ENCODE assay signal across 8 cellular contexts in genomic region chr1:93304716-93305138, GRCh38. TPM values are rescaled to one million over a fixed set of nuclear protein-coding genes. Genes with fewer than 3 reads are reported as not detected.
DNase-seq lines count a peak whose midpoint lies in the region; ATAC-seq and TF ChIP-seq lines count a peak whose summit lies in the region.
"Had no signal": no experiment of that assay in that cellular context is flagged by ENCODE, and none has a peak within 500 bp of the region (broad histone marks: within the 10 kb centered on the region; RNA-seq: fewer than 3 reads in every experiment).

No MANE protein-coding gene starts in this region.

- no peaks in the 10 kb centered on the region for H3K4me1 Mint-ChIP-seq in activated CD4-positive, alpha-beta T cell treated with anti-CD3 and anti-CD28 coated beads, Interleukin-2, amount 10 ng/mL, durations not matched to agents 7 days and 5 days
- H3K4me1 Mint-ChIP-seq in neural crest cell: no peaks in the 10 kb centered on the region

- no peak overlapping the region for H3K27ac ChIP-seq in esophagus squamous epithelium
- H3K27ac ChIP-seq in uterus: no peak overlapping the region

- DNase-seq in ELF-1 (ENCODE audit: low read depth, low spot score) (peak; percentile 23), NCI-H446 (lab: John Stamatoyannopoulos, UW) (peak; percentile 64 to 76), esophagus squamous epithelium (lab: John Stamatoyannopoulos, UW) (no peak), neural crest cell (ENCODE audit: low read depth, low spot score) (peak; percentile 31), uterus (peak in 1 of 2 donors; percentile 52)
- DNase-seq in activated CD4-positive, alpha-beta T cell treated with anti-CD3 and anti-CD28 coated beads, Interleukin-2, amount 10 ng/mL, durations not matched to agents 7 days and 5 days: peak; percentile 66

- 19 to 31% methylated on average over 2 of the region's 2 CpGs for WGBS in esophagus squamous epithelium, 2 donors

- H3K27me3 Mint-ChIP-seq in activated CD4-positive, alpha-beta T cell treated with anti-CD3 and anti-CD28 coated beads, Interleukin-2, amount 10 ng/mL, durations not matched to agents 7 days and 5 days: no peaks in the 10 kb centered on the region
- no peaks in the 10 kb centered on the region for H3K27me3 Mint-ChIP-seq in neural crest cell (ENCODE audit: low read depth)
- H3K27me3 Mint-ChIP-seq: dendritic cell treated with granulocyte-macrophage colony-stimulating factor and Interleukin-4, amounts not matched to agents 40 ng/mL and 50 ng/mL, for 4 days had no signal

- H3K4me1 ChIP-seq in esophagus squamous epithelium: no peaks in the 10 kb centered on the region
- no peaks in the 10 kb centered on the region for H3K4me1 ChIP-seq in uterus

- CTCF ChIA-PET in activated CD4-positive, alpha-beta T cell treated with anti-CD3 and anti-CD28 coated beads, Interleukin-2, amount 10 ng/mL, durations not matched to agents 7 days and 5 days (lab: Charles Lee): interaction anchor here (0.5 to 2.5 kb wide), 17 partner anchors 8 to 573 kb away, joined by 3 to 10 read pairs (median 3); partner anchors contain the start of genes DR1 and FNBP1L

- H3K27me3 ChIP-seq in esophagus squamous epithelium (no peaks in the 10 kb centered on the region), uterus (no peaks in the 10 kb centered on the region)

- ATAC-seq in HG02759 (IDR thresholded peaks at IDR 0.05; ENCODE audit: unreplicated experiment): peak; percentile 59

- no peak overlapping the region for H3K4me3 Mint-ChIP-seq in activated CD4-positive, alpha-beta T cell treated with anti-CD3 and anti-CD28 coated beads, Interleukin-2, amount 10 ng/mL, durations not matched to agents 7 days and 5 days
- H3K4me3 Mint-ChIP-seq in neural crest cell: no peak overlapping the region
- H3K4me3 Mint-ChIP-seq: dendritic cell treated with granulocyte-macrophage colony-stimulating factor and Interleukin-4, amounts not matched to agents 40 ng/mL and 50 ng/mL, for 4 days had no signal

- H3K9me3 ChIP-seq in esophagus squamous epithelium: no peaks in the 10 kb centered on the region
- no peaks in the 10 kb centered on the region for H3K9me3 ChIP-seq in uterus

- TF ChIP-seq CTCF in esophagus squamous epithelium (IDR thresholded peaks at IDR 0.05) (peak; percentile 68 to 93 (median 78)), neural crest cell (conservative IDR thresholded peaks at IDR 0.05) (peak; percentile 94), uterus (IDR thresholded peaks at IDR 0.05) (peak; percentile 77 to 86 (median 80))

- H3K9me3 Mint-ChIP-seq in activated CD4-positive, alpha-beta T cell treated with anti-CD3 and anti-CD28 coated beads, Interleukin-2, amount 10 ng/mL, durations not matched to agents 7 days and 5 days: no peaks in the 10 kb centered on the region
- H3K9me3 Mint-ChIP-seq in neural crest cell: no peaks in the 10 kb centered on the region
- H3K9me3 Mint-ChIP-seq: dendritic cell treated with granulocyte-macrophage colony-stimulating factor and Interleukin-4, amounts not matched to agents 40 ng/mL and 50 ng/mL, for 4 days had no signal

- peaks cover under 1% of the 10 kb centered on the region for H3K36me3 Mint-ChIP-seq in activated CD4-positive, alpha-beta T cell treated with anti-CD3 and anti-CD28 coated beads, Interleukin-2, amount 10 ng/mL, durations not matched to agents 7 days and 5 days (ENCODE audit: low read depth)
- no peaks in the 10 kb centered on the region for H3K36me3 Mint-ChIP-seq in neural crest cell (ENCODE audit: low read depth)

- TF ChIP-seq POLR2A in esophagus squamous epithelium (IDR thresholded peaks at IDR 0.05) (no peak), uterus (IDR thresholded peaks at IDR 0.05) (no peak)

- no peak overlapping the region for H3K4me3 ChIP-seq in esophagus squamous epithelium
- H3K4me3 ChIP-seq in uterus: no peak overlapping the region

- no peak overlapping the region for H3K27ac Mint-ChIP-seq in activated CD4-positive, alpha-beta T cell treated with anti-CD3 and anti-CD28 coated beads, Interleukin-2, amount 10 ng/mL, durations not matched to agents 7 days and 5 days
- H3K27ac Mint-ChIP-seq in neural crest cell (ENCODE audit: unreplicated experiment): no peak overlapping the region
- H3K27ac Mint-ChIP-seq: dendritic cell treated with granulocyte-macrophage colony-stimulating factor and Interleukin-4, amounts not matched to agents 40 ng/mL and 50 ng/mL, for 4 days had no signal

- intact Hi-C loops in esophagus squamous epithelium (cut with DNase I) (loop anchor here (10.0 kb wide), 1 partner anchor 130 kb away; no protein-coding TSS in a partner anchor), uterus (cut with DNase I; ENCODE audit: low total_unique reads) (no loop called here)

- POLR2A ChIA-PET in activated CD4-positive, alpha-beta T cell treated with anti-CD3 and anti-CD28 coated beads, Interleukin-2, amount 10 ng/mL, durations not matched to agents 7 days and 5 days (lab: Charles Lee): no interaction called here

- H3K36me3 ChIP-seq in esophagus squamous epithelium (peaks cover 0 to 11% (median 0%) of the 10 kb centered on the region in 3 donors), uterus (no peaks in the 10 kb centered on the region)

RNA-seq across cellular contexts. Expression of gene DR1, which starts 41.0 kb away (rescaled TPM):
- 100 to 1,000 TPM; 104 to 127 TPM for total RNA-seq in activated CD4-positive, alpha-beta T cell treated with anti-CD3 and anti-CD28 coated beads, Interleukin-2, amount 10 ng/mL, durations not matched to agents 7 days and 5 days
- total RNA-seq in esophagus squamous epithelium (10 to 100 TPM; 22.1 to 44.9 (median 37.8) TPM), neural crest cell (61.2 and 62.7 TPM in 2 replicates), uterus (10 to 100 TPM; 19.5 to 83.1 (median 46.1) TPM)
